15 cellular contexts compared by ENCODE assay signal in genomic region chr6:110487968-110488381, GRCh38. TPM values are rescaled to one million over a fixed set of nuclear protein-coding genes. Genes with fewer than 3 reads are reported as not detected.
"Had no signal": no experiment of that assay in that cellular context is flagged by ENCODE, and none has a peak within 500 bp of the region (broad histone marks: within the 10 kb centered on the region; RNA-seq: fewer than 3 reads in every experiment).

No MANE protein-coding gene starts in this region.

RNA-seq across cellular contexts. Expression of gene SLC22A16, which starts 11.6 kb away (rescaled TPM):
- total RNA-seq: activated CD4-positive, alpha-beta memory T cell treated with anti-CD3 and anti-CD28 coated beads, Interleukin-2, amount 10 ng/mL, durations not matched to agents 7 days and 5 days; activated CD4-positive, alpha-beta T cell treated with anti-CD3 and anti-CD28 coated beads for 36 hours; activated CD4-positive, alpha-beta T cell treated with anti-CD3 and anti-CD28 coated beads, Interleukin-2, amount 10 ng/mL, durations not matched to agents 7 days and 5 days; activated CD8-positive, alpha-beta T cell treated with anti-CD3 and anti-CD28 coated beads, Interleukin-2, amount 10 ng/mL, durations not matched to agents 7 days and 5 days; activated naive CD4-positive, alpha-beta T cell treated with anti-CD3 and anti-CD28 coated beads for 36 hours; activated naive CD4-positive, alpha-beta T cell treated with anti-CD3 and anti-CD28 coated beads, Interleukin-2, amount 50 U/mL, for 72 hours; activated naive CD8-positive, alpha-beta T cell treated with anti-CD3 and anti-CD28 coated beads for 36 hours; activated T-cell treated with anti-CD3 and anti-CD28 coated beads, Interleukin-2, amount 50 U/mL, for 4 hours; activated T-cell treated with anti-CD3 and anti-CD28 coated beads, Interleukin-2, amount 50 U/mL, for 72 hours; activated T-helper 1 cell treated with anti-CD3 and anti-CD28 coated beads, Interleukin-12 subunit alpha, Interleukin-12 subunit beta, Interleukin-2, Interleukin-4 antibody, amounts not matched to agents 30 ng/mL and 10 ng/mL and 1 ng/mL, durations not matched to agents 14 hours and 24 hours and 36 hours; activated T-helper 17 cell treated with anti-CD3 and anti-CD28 coated beads, Interleukin-2, amount 50 U/mL, for 72 hours; astrocyte; body of pancreas; cardiac muscle cell; WTC11 had no signal
